In genomic region chr1:50976890-50977574, GRCh38 we compare ENCODE assay signal across 8 cellular contexts. TPM values are rescaled to one million over a fixed set of nuclear protein-coding genes. Genes with fewer than 3 reads are reported as not detected.
DNase-seq lines count a peak whose midpoint lies in the region; ATAC-seq and TF ChIP-seq lines count a peak whose summit lies in the region.

No MANE protein-coding gene starts in this region.

- CTCF ChIA-PET in activated CD4-positive, alpha-beta T cell treated with anti-CD3 and anti-CD28 coated beads for 36 hours (lab: Charles Lee): interaction anchor here (0.6 to 3.6 kb wide), 8 partner anchors 8 to 212 kb away, joined by 3 to 21 read pairs (median 4); partner anchors contain the start of genes CDKN2C and FAF1
- CTCF ChIA-PET in T-cell (lab: Charles Lee): interaction anchor here in 1 of 2 donors (3.6 to 3.8 kb wide), 2 partner anchors 7 to 48 kb away, joined by 10 to 18 read pairs; partner anchors contain the start of gene CDKN2C

- H3K79me2 ChIP-seq in GM23338 (replicated peaks; ENCODE audit: insufficient read depth) (no peaks in the 10 kb centered on the region), Karpas-422 (ENCODE audit: low read length) (peaks cover 1% of the 10 kb centered on the region)

- ATAC-seq in activated CD4-positive, alpha-beta T cell treated with anti-CD3 and anti-CD28 coated beads for 36 hours: peak; percentile 64
- ATAC-seq in GM23338 (peak; percentile 58), T-cell (replicated peaks in 1 of 4) (peak; percentile 33 to 72 (median 52))

- H4K20me1 ChIP-seq in GM23338 (replicated peaks; ENCODE audit: insufficient read depth) (peaks cover 34% of the 10 kb centered on the region), Karpas-422 (ENCODE audit: insufficient read depth, low read depth, low read length) (no peaks in the 10 kb centered on the region)

- H3K4me1 ChIP-seq in GM23338 (ENCODE audit: insufficient read depth) (peaks cover 32% of the 10 kb centered on the region), Karpas-422 (ENCODE audit: low read length) (peaks cover 46% of the 10 kb centered on the region), thyroid gland (no peaks in the 10 kb centered on the region)

- intact Hi-C loops in activated CD4-positive, alpha-beta T cell treated with anti-CD3 and anti-CD28 coated beads for 36 hours (cut with DNase I, micrococcal nuclease): loop anchor here (1.0 to 10.0 kb wide), 5 partner anchors 9 to 555 kb away; partner anchors contain the start of genes DMRTA2 (in 1 of the 2) and FAF1 (in 1 of the 2)
- intact Hi-C loops in lower leg skin (cut with DNase I; ENCODE audit: low total_unique reads) (no loop called here), thyroid gland (cut with DNase I) (no loop called here)

- 4 to 6% methylated on average over 26 of the region's 26 CpGs for WGBS in lower leg skin, 2 donors
- 16 to 18% methylated on average over 26 of the region's 26 CpGs for WGBS in thyroid gland, 2 donors

- TF ChIP-seq POLR2A in lower leg skin (IDR thresholded peaks at IDR 0.05) (no peak), thyroid gland (IDR thresholded peaks at IDR 0.05) (no peak)

- peak overlapping the region; percentile 90 for H3K9ac ChIP-seq in Karpas-422 (ENCODE audit: low read length)

- H3K9me2 ChIP-seq in GM23338 (ENCODE audit: insufficient read depth) (no peaks in the 10 kb centered on the region), Karpas-422 (replicated peaks; ENCODE audit: insufficient read depth, low read length) (no peaks in the 10 kb centered on the region)

- H3K4me1 Mint-ChIP-seq in activated CD4-positive, alpha-beta T cell treated with anti-CD3 and anti-CD28 coated beads for 36 hours: peaks cover 20% of the 10 kb centered on the region
- peaks cover 21% of the 10 kb centered on the region for H3K4me1 Mint-ChIP-seq in GM23338
- peaks cover 22 to 31% (median 24%) of the 10 kb centered on the region in 3 donors for H3K4me1 Mint-ChIP-seq in T-cell

- H3K36me3 ChIP-seq in GM23338 (ENCODE audit: insufficient read depth): no peaks in the 10 kb centered on the region
- 0 out of 2 replicates have a peak, but pooled peaks cover 5% of the 10 kb centered on the region for H3K36me3 ChIP-seq in Karpas-422 (ENCODE audit: insufficient read depth, low read length)
- no peaks in the 10 kb centered on the region for H3K36me3 ChIP-seq in thyroid gland

- peaks cover 96% of the 10 kb centered on the region for H3K27me3 ChIP-seq in GM23338 (ENCODE audit: insufficient read depth)
- H3K27me3 ChIP-seq in Karpas-422 (ENCODE audit: low read length): no peaks in the 10 kb centered on the region
- no peaks in the 10 kb centered on the region for H3K27me3 ChIP-seq in thyroid gland

- H3K9me3 ChIP-seq in Karpas-422 (ENCODE audit: low read length) (no peaks in the 10 kb centered on the region), thyroid gland (no peaks in the 10 kb centered on the region)

- POLR2A ChIA-PET in activated CD4-positive, alpha-beta T cell treated with anti-CD3 and anti-CD28 coated beads for 36 hours (lab: Charles Lee): interaction anchor here (1.5 kb wide), 1 partner anchor 8 kb away, joined by 6 read pairs; no protein-coding TSS in a partner anchor
- POLR2A ChIA-PET in T-cell (lab: Charles Lee): interaction anchor here in 1 of 2 donors (0.9 kb wide), 1 partner anchor 8 kb away, joined by 4 read pairs; no protein-coding TSS in a partner anchor

- H3K4me3 Mint-ChIP-seq in activated CD4-positive, alpha-beta T cell treated with anti-CD3 and anti-CD28 coated beads for 36 hours: peak overlapping the region; percentile 73
- H3K4me3 Mint-ChIP-seq in GM23338 (peak overlapping the region; percentile 66), T-cell (peak overlapping the region; percentile 82 to 86 (median 85))

- H3K4me3 ChIP-seq in GM23338: peak overlapping the region; percentile 65
- peak overlapping the region; percentile 94 for H3K4me3 ChIP-seq in Karpas-422 (ENCODE audit: low read length)
- peak overlapping the region; percentile 72 for H3K4me3 ChIP-seq in lower leg skin (ENCODE audit: low read depth, poor library complexity, severe bottlenecking)
- H3K4me3 ChIP-seq in thyroid gland (replicated peaks in 1 of 3): peak overlapping the region; percentile 61 to 84 (median 77)

- H3K9me3 Mint-ChIP-seq in activated CD4-positive, alpha-beta T cell treated with anti-CD3 and anti-CD28 coated beads for 36 hours (ENCODE audit: low read depth): no peaks in the 10 kb centered on the region
- H3K9me3 Mint-ChIP-seq in GM23338: no peaks in the 10 kb centered on the region; the same call in 2 of the 3 replicates
- no peaks in the 10 kb centered on the region for H3K9me3 Mint-ChIP-seq in T-cell

- peaks cover 10% of the 10 kb centered on the region for H3K36me3 Mint-ChIP-seq in activated CD4-positive, alpha-beta T cell treated with anti-CD3 and anti-CD28 coated beads for 36 hours (ENCODE audit: low read depth)
- H3K36me3 Mint-ChIP-seq in GM23338 (ENCODE audit: low read depth): no peaks in the 10 kb centered on the region
- no peaks in the 10 kb centered on the region for H3K36me3 Mint-ChIP-seq in T-cell

- no peak overlapping the region for H2AFZ ChIP-seq in GM23338
- H2AFZ ChIP-seq in Karpas-422 (ENCODE audit: low read length): peak overlapping the region; percentile 95

- H3K27ac Mint-ChIP-seq in activated CD4-positive, alpha-beta T cell treated with anti-CD3 and anti-CD28 coated beads for 36 hours: peak overlapping the region; percentile 13
- no peak overlapping the region for H3K27ac Mint-ChIP-seq in GM23338
- peak overlapping the region; percentile 16 to 61 for H3K27ac Mint-ChIP-seq in T-cell

- H3K4me2 ChIP-seq in GM23338: peak overlapping the region; percentile 81
- H3K4me2 ChIP-seq in Karpas-422 (ENCODE audit: low read depth, low read length, poor library complexity, severe bottlenecking): peak overlapping the region; percentile 98

- H3K27ac ChIP-seq in GM23338 (ENCODE audit: low read depth) (no peak overlapping the region), Karpas-422 (ENCODE audit: low read length) (no peak overlapping the region), thyroid gland (peak overlapping the region; percentile 82 to 95 (median 90))

- DNase-seq in activated CD4-positive, alpha-beta T cell treated with anti-CD3 and anti-CD28 coated beads for 36 hours: peak; percentile 35
- DNase-seq in activated CD4-positive, alpha-beta T cell treated with anti-CD3 and anti-CD28 coated beads for 1 hour: no peak
- DNase-seq in GM23338 (ENCODE audit: low spot score) (peak; percentile 50), Karpas-422 (peak; percentile 72), T-cell (peak in 9 of 34 experiments; percentile 2 to 22 (median 13)), dedifferentiated amniotic fluid mesenchymal stem cell (ENCODE audit: extremely low spot score) (peak; percentile 47), lower leg skin (ENCODE audit: low spot score in 2 of 2) (no peak), thyroid gland (peak; percentile 15 to 16)

- TF ChIP-seq CTCF in GM23338 (conservative IDR thresholded peaks at IDR 0.05; ENCODE audit: low read depth in 2 of 2): no peak
- TF ChIP-seq CTCF in lower leg skin (IDR thresholded peaks at IDR 0.05): no peak
- TF ChIP-seq CTCF in thyroid gland (IDR thresholded peaks at IDR 0.05): no peak

- peaks cover 23% of the 10 kb centered on the region for H3F3A ChIP-seq in GM23338 (replicated peaks; ENCODE audit: low read depth)

- H3K27me3 Mint-ChIP-seq in activated CD4-positive, alpha-beta T cell treated with anti-CD3 and anti-CD28 coated beads for 36 hours: peaks cover 41% of the 10 kb centered on the region
- peaks cover 89% of the 10 kb centered on the region for H3K27me3 Mint-ChIP-seq in GM23338 (ENCODE audit: insufficient read depth, low read depth, poor library complexity)
- peaks cover 0 to 34% of the 10 kb centered on the region in 2 donors for H3K27me3 Mint-ChIP-seq in T-cell

TF ChIP-seq in GM23338, 12 proteins besides CTCF, POLR2A, EP300 and RAD21:
- TF ChIP-seq EZH2 (IDR thresholded peaks at IDR 0.05; ENCODE audit: low read depth, unreplicated experiment) (peak; percentile 86), ZNF114 (CRISPR knock-in tag; IDR thresholded peaks at IDR 0.05) (no peak)

RNA-seq across cellular contexts. Expression of gene CDKN2C, which starts 7.0 kb away (rescaled TPM):
- 10 to 100 TPM in 1 of 2 experiments, 1 to 10 TPM in 1; 9.2 to 12.0 TPM for total RNA-seq in activated CD4-positive, alpha-beta T cell treated with anti-CD3 and anti-CD28 coated beads for 36 hours
- total RNA-seq in GM23338 (2014; rRNA removed; shearing (Covaris generic)): not detected in 2 replicates
- not detected in 2 replicates for polyA plus RNA-seq in GM23338 (2016; fragmentation: Nextera tagmentation; extraction: Ambion mirVana)
- 16.8 and 18.5 TPM in 2 replicates for total RNA-seq in Karpas-422 (2014; rRNA removed; shearing (Covaris generic); ENCODE audit: low replicate concordance)
- total RNA-seq in T-cell: 1 to 10 TPM; 3.2 to 7.1 (median 5.0) TPM
- total RNA-seq in lower leg skin: 10 to 100 TPM; 10.1 to 20.0 (median 16.2) TPM
- 10 to 100 TPM; 10.3 to 21.6 (median 11.6) TPM for total RNA-seq in thyroid gland

RNA-seq across cellular contexts. Expression of gene FAF1, which starts 17.0 kb away (rescaled TPM):
- total RNA-seq in activated CD4-positive, alpha-beta T cell treated with anti-CD3 and anti-CD28 coated beads for 36 hours: 10 to 100 TPM; 64.5 to 73.1 TPM
- 53.2 and 54.2 TPM in 2 replicates for total RNA-seq in GM23338 (2014; rRNA removed; shearing (Covaris generic))
- 19.8 and 24.1 TPM in 2 replicates for polyA plus RNA-seq in GM23338 (2016; fragmentation: Nextera tagmentation; extraction: Ambion mirVana)
- 51.5 and 112 TPM in 2 replicates for total RNA-seq in Karpas-422 (2014; rRNA removed; shearing (Covaris generic); ENCODE audit: low replicate concordance)
- 10 to 100 TPM; 34.6 to 57.8 (median 35.5) TPM for total RNA-seq in T-cell
- 10 to 100 TPM; 33.8 to 55.8 (median 45.6) TPM for total RNA-seq in lower leg skin
- 10 to 100 TPM; 47.1 to 87.0 (median 79.4) TPM for total RNA-seq in thyroid gland

Comparison
In these comparisons a context has a peak if more than half of its experiments do, and no peak if none do; other contexts are left out.
1. DNase-seq: peak in activated CD4-positive, alpha-beta T cell treated with anti-CD3 and anti-CD28 coated beads for 36 hours (single experiment), GM23338 (single experiment), Karpas-422 (single experiment), dedifferentiated amniotic fluid mesenchymal stem cell (single experiment) and thyroid gland (2 of 2); none in activated CD4-positive, alpha-beta T cell treated with anti-CD3 and anti-CD28 coated beads for 1 hour (single experiment) and lower leg skin (0 of 2).
2. H3K27ac ChIP-seq: peak in thyroid gland (3 of 3); none in GM23338 (single experiment) and Karpas-422 (single experiment).
3. intact Hi-C loops: an anchor here in activated CD4-positive, alpha-beta T cell treated with anti-CD3 and anti-CD28 coated beads for 36 hours (1.0 to 10.0 kb wide); none called in lower leg skin and thyroid gland.
4. Peak in every context shown above with its lines, with median percentiles within 50 percentile points of each other: ATAC-seq, H3K4me3 Mint-ChIP-seq and H3K4me3 ChIP-seq.